ENCODE assay signal across 12 cellular contexts in the genomic region with DNA sequence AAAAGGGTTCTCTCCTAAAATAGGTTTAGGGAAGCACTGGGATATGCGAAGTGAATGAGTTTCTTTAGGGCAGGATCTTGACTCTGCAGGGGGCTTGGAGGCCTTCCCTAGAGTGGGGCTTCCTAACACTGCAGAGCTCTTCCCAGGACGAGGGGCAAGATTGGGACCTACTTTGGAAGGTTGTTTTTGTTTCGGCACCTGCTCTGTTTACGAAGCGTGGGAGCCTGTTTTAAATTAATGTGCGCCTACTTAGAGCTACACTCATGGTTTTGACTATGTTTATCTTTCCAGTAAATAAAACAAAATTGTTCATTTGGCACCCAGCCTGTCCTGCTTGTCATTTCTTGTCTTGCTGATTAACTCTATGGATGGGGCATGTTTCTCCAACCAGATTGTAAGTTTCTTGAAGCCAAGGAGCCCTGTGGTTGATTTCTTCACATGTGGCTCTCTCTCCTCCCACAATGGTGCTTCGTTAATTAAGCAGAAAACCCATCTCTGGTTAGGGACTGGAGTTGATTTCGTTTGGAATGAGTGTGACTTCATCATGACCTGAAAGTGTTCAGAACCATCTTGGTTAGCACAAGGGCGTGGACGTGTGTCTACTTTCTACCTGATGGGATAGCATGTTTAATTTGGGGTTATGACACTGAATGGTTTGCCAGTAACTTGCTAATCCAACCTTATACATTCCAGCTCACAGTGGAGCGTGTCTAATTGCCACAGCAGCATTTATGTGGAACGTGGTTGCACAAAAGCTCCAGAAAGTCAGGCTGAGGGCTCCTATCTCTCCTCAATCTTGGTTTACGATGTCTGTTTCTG.
DNase-seq lines count a peak whose midpoint lies in the region; ATAC-seq, FAIRE-seq and TF ChIP-seq lines count a peak whose summit lies in the region.
"Had no signal": no experiment of that assay in that cellular context is flagged by ENCODE, and none has a peak within 500 bp of the region (broad histone marks: within the 10 kb centered on the region; RNA-seq: fewer than 3 reads in every experiment).

No MANE protein-coding gene starts in this region.

- DNase-seq in left ventricle myocardium inferior: no peak
- no peak for DNase-seq in left ventricle myocardium superior
- DNase-seq in dedifferentiated amniotic fluid mesenchymal stem cell (ENCODE audit: extremely low spot score): peak; percentile 40
- DNase-seq in mesothelial cell of epicardium (ENCODE audit: low spot score in 2 of 2, unreplicated experiment in 2 of 2): no peak
- DNase-seq in T1000 (lab: John Stamatoyannopoulos, UW): no peak
- DNase-seq in activated CD4-positive, alpha-beta T cell treated with anti-CD3 and anti-CD28 coated beads for 36 hours: no peak
- no peak for DNase-seq in pancreas
- DNase-seq: activated CD8-positive, alpha-beta T cell treated with anti-CD3 and anti-CD28 coated beads, Interleukin-2, amount 10 ng/mL, durations not matched to agents 7 days and 5 days; naive thymus-derived CD4-positive, alpha-beta T cell; T-cell had no signal

- peak overlapping the region; percentile 68 for H3K27ac Mint-ChIP-seq in mesothelial cell of epicardium
- H3K27ac Mint-ChIP-seq in activated CD4-positive, alpha-beta T cell treated with anti-CD3 and anti-CD28 coated beads for 36 hours: no peak overlapping the region
- H3K27ac Mint-ChIP-seq: activated CD8-positive, alpha-beta T cell treated with anti-CD3 and anti-CD28 coated beads, Interleukin-2, amount 10 ng/mL, durations not matched to agents 7 days and 5 days; activated naive CD8-positive, alpha-beta T cell; naive thymus-derived CD4-positive, alpha-beta T cell; T-cell had no signal

- H3K36me3 ChIP-seq in left ventricle myocardium inferior (no peaks in the 10 kb centered on the region), pancreas (no peaks in the 10 kb centered on the region)

- no peak overlapping the region for H3K4me3 Mint-ChIP-seq in mesothelial cell of epicardium
- H3K4me3 Mint-ChIP-seq in activated CD4-positive, alpha-beta T cell treated with anti-CD3 and anti-CD28 coated beads for 36 hours: no peak overlapping the region
- H3K4me3 Mint-ChIP-seq: activated CD8-positive, alpha-beta T cell treated with anti-CD3 and anti-CD28 coated beads, Interleukin-2, amount 10 ng/mL, durations not matched to agents 7 days and 5 days; activated naive CD8-positive, alpha-beta T cell; naive thymus-derived CD4-positive, alpha-beta T cell; T-cell had no signal

- POLR2A ChIA-PET in activated CD4-positive, alpha-beta T cell treated with anti-CD3 and anti-CD28 coated beads for 36 hours (lab: Charles Lee): interaction anchor here (0.5 to 0.6 kb wide), 2 partner anchors 8 to 540 kb away, joined by 3 read pairs; no protein-coding TSS in a partner anchor

- H3K27ac ChIP-seq in left ventricle myocardium inferior (replicated peaks) (peak overlapping the region; percentile 41), pancreas (no peak overlapping the region)

- H3K9me3 ChIP-seq in left ventricle myocardium inferior (replicated peaks) (no peaks in the 10 kb centered on the region), pancreas (no peaks in the 10 kb centered on the region)

- FAIRE-seq in pancreas (lab: Jason Lieb, UNC): no peak

- H3K27me3 Mint-ChIP-seq in mesothelial cell of epicardium (ENCODE audit: low read depth): no peaks in the 10 kb centered on the region
- H3K27me3 Mint-ChIP-seq in activated CD4-positive, alpha-beta T cell treated with anti-CD3 and anti-CD28 coated beads for 36 hours: peaks cover 13% of the 10 kb centered on the region
- H3K27me3 Mint-ChIP-seq: activated naive CD8-positive, alpha-beta T cell had no signal

- peaks cover 46% of the 10 kb centered on the region for H3K4me1 Mint-ChIP-seq in mesothelial cell of epicardium
- peaks cover 17% of the 10 kb centered on the region for H3K4me1 Mint-ChIP-seq in activated CD4-positive, alpha-beta T cell treated with anti-CD3 and anti-CD28 coated beads for 36 hours

- peaks cover 45% of the 10 kb centered on the region for H3K4me1 ChIP-seq in left ventricle myocardium inferior
- H3K4me1 ChIP-seq in pancreas: peaks cover 0 to 8% (median 7%) of the 10 kb centered on the region in 3 donors

- TF ChIP-seq CTCF in left ventricle myocardium inferior (IDR thresholded peaks at IDR 0.05; ENCODE audit: borderline replicate concordance) (no peak), mesothelial cell of epicardium (IDR thresholded peaks at IDR 0.05; ENCODE audit: unreplicated experiment) (no peak), pancreas (IDR thresholded peaks at IDR 0.05) (no peak)

- no peaks in the 10 kb centered on the region for H3K9me3 Mint-ChIP-seq in mesothelial cell of epicardium
- H3K9me3 Mint-ChIP-seq in activated CD4-positive, alpha-beta T cell treated with anti-CD3 and anti-CD28 coated beads for 36 hours (ENCODE audit: low read depth): no peaks in the 10 kb centered on the region
- H3K9me3 Mint-ChIP-seq: naive thymus-derived CD4-positive, alpha-beta T cell had no signal

- H3K27me3 ChIP-seq in left ventricle myocardium inferior (ENCODE audit: low read depth) (no peaks in the 10 kb centered on the region), pancreas (no peaks in the 10 kb centered on the region)

- 87 to 91% methylated on average over 13 of the region's 13 CpGs for WGBS in pancreas, 2 donors

- CTCF ChIA-PET in activated CD4-positive, alpha-beta T cell treated with anti-CD3 and anti-CD28 coated beads for 36 hours (lab: Charles Lee): interaction anchor here (1.0 kb wide), 1 partner anchor 337 kb away, joined by 3 read pairs; no protein-coding TSS in a partner anchor

- no peak overlapping the region for H3K4me3 ChIP-seq in left ventricle myocardium inferior
- no peak overlapping the region for H3K4me3 ChIP-seq in pancreas

- H3K36me3 Mint-ChIP-seq in mesothelial cell of epicardium: peaks cover 14% of the 10 kb centered on the region
- H3K36me3 Mint-ChIP-seq in activated CD4-positive, alpha-beta T cell treated with anti-CD3 and anti-CD28 coated beads for 36 hours (ENCODE audit: low read depth): no peaks in the 10 kb centered on the region

- ATAC-seq in left ventricle myocardium superior (no peak), HG02798 (IDR thresholded peaks at IDR 0.05; ENCODE audit: poor library complexity, unreplicated experiment) (no peak), pancreas (no peak)
- ATAC-seq in activated CD4-positive, alpha-beta T cell treated with anti-CD3 and anti-CD28 coated beads for 36 hours: no peak
- ATAC-seq: activated CD8-positive, alpha-beta T cell treated with anti-CD3 and anti-CD28 coated beads, Interleukin-2, amount 10 ng/mL, durations not matched to agents 7 days and 5 days; naive thymus-derived CD4-positive, alpha-beta T cell; T-cell had no signal

- intact Hi-C loops in left ventricle myocardium inferior (cut with micrococcal nuclease): no loop called here
- intact Hi-C loops in left ventricle myocardium superior (cut with micrococcal nuclease): no loop called here
- intact Hi-C loops in activated CD4-positive, alpha-beta T cell treated with anti-CD3 and anti-CD28 coated beads for 36 hours (cut with DNase I, micrococcal nuclease): no loop called here
- intact Hi-C loops in pancreas (cut with DNase I): no loop called here
